ENCODE assay signal across 1 cellular context in genomic region chr3:9769426-9770275, GRCh38.
TF ChIP-seq lines count a peak whose summit lies in the region.

CAMK1 (minus strand) TSS chr3:9769947; CDS start chr3:9767749, 2,198 bp downstream.

TF ChIP-seq in HepG2, 621 proteins besides CTCF, POLR2A, EP300 and RAD21 (continued from another document and continues in another):
- TF ChIP-seq ZFP91 (CRISPR knock-in tag; IDR thresholded peaks at IDR 0.05; ENCODE audit: borderline replicate concordance) = peak; percentile 61; the same call in 1 of the 2 replicates
- no peak for TF ChIP-seq TOPORS (CRISPR knock-in tag; IDR thresholded peaks at IDR 0.05)
- TF ChIP-seq ZNF24 (IDR thresholded peaks at IDR 0.05) = no peak
- TF ChIP-seq KMT2A (CRISPR knock-in tag; IDR thresholded peaks at IDR 0.05) = no peak
- no peak for TF ChIP-seq HCFC1 (IDR thresholded peaks at IDR 0.05; ENCODE audit: low read depth, low read length)
- no peak for TF ChIP-seq GPN1 (CRISPR knock-in tag; IDR thresholded peaks at IDR 0.05; ENCODE audit: borderline replicate concordance)
- TF ChIP-seq KLF13 (CRISPR knock-in tag; IDR thresholded peaks at IDR 0.05) = no peak
- TF ChIP-seq ZNF878 (CRISPR knock-in tag; IDR thresholded peaks at IDR 0.05) = no peak
- no peak for TF ChIP-seq ZEB1 (IDR thresholded peaks at IDR 0.05; ENCODE audit: insufficient replicate concordance, low read depth)
- TF ChIP-seq TBP (CRISPR knock-in tag; IDR thresholded peaks at IDR 0.05) = no peak
- TF ChIP-seq ZFP1 (CRISPR knock-in tag; IDR thresholded peaks at IDR 0.05) = no peak
- TF ChIP-seq ARNT (IDR thresholded peaks at IDR 0.05) = no peak
- TF ChIP-seq ZNF230 (CRISPR knock-in tag; IDR thresholded peaks at IDR 0.05) = 0 out of 2 replicates have a peak, but pooled peaks have one; percentile 20
- TF ChIP-seq ZNF777 (CRISPR knock-in tag; IDR thresholded peaks at IDR 0.05) = no peak
- TF ChIP-seq GATAD1 (CRISPR knock-in tag; IDR thresholded peaks at IDR 0.05) = 0 out of 2 replicates have a peak, but pooled peaks have one; percentile 11
- no peak for TF ChIP-seq SKI (IDR thresholded peaks at IDR 0.05; ENCODE audit: partially characterized antibody)
- no peak; the same call in 1 of the 2 replicates for TF ChIP-seq HDAC2 (CRISPR knock-in tag; IDR thresholded peaks at IDR 0.05)
- TF ChIP-seq NRL (CRISPR knock-in tag; IDR thresholded peaks at IDR 0.05; ENCODE audit: borderline replicate concordance) = no peak
- TF ChIP-seq ZBTB7B (CRISPR knock-in tag; IDR thresholded peaks at IDR 0.05) = peak; percentile 22; the same call in 1 of the 2 replicates
- TF ChIP-seq KAT7 (CRISPR knock-in tag; IDR thresholded peaks at IDR 0.05; ENCODE audit: borderline replicate concordance) = peak; percentile 29; the same call in 1 of the 2 replicates
- 0 out of 2 replicates have a peak, but pooled peaks have one; percentile 26 for TF ChIP-seq ADNP (CRISPR knock-in tag; IDR thresholded peaks at IDR 0.05)
- peak; percentile 64; the same call in 1 of the 2 replicates for TF ChIP-seq ZNF556 (CRISPR knock-in tag; IDR thresholded peaks at IDR 0.05; ENCODE audit: borderline replicate concordance)
- TF ChIP-seq PAX8 (CRISPR knock-in tag; IDR thresholded peaks at IDR 0.05; ENCODE audit: borderline replicate concordance) = no peak
- no peak for TF ChIP-seq HNF4A (CRISPR knock-in tag; IDR thresholded peaks at IDR 0.05)
- TF ChIP-seq, protein P1, sequence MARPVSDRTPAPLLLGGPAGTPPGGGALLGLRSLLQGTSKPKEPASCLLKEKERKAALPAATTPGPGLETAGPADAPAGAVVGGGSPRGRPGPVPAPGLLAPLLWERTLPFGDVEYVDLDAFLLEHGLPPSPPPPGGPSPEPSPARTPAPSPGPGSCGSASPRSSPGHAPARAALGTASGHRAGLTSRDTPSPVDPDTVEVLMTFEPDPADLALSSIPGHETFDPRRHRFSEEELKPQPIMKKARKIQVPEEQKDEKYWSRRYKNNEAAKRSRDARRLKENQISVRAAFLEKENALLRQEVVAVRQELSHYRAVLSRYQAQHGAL (CRISPR knock-in tag; IDR thresholded peaks at IDR 0.05; ENCODE audit: not compliant biosample characterization) = no peak
- no peak for TF ChIP-seq PHF20 (CRISPR knock-in tag; IDR thresholded peaks at IDR 0.05)
- peak; percentile 50; the same call in 1 of the 2 replicates for TF ChIP-seq ZSCAN31 (CRISPR knock-in tag; IDR thresholded peaks at IDR 0.05; ENCODE audit: low read depth)
- TF ChIP-seq CSRNP1 (CRISPR knock-in tag; IDR thresholded peaks at IDR 0.05) = no peak
- TF ChIP-seq ZNF513 (CRISPR knock-in tag; conservative IDR thresholded peaks at IDR 0.05) = no peak
- 0 out of 2 replicates have a peak, but pooled peaks have one; percentile 27 for TF ChIP-seq CC2D1A (CRISPR knock-in tag; IDR thresholded peaks at IDR 0.05)
- TF ChIP-seq SALL1 (CRISPR knock-in tag; IDR thresholded peaks at IDR 0.05) = peak; percentile 50; the same call in 1 of the 2 replicates
- TF ChIP-seq RERE (CRISPR knock-in tag; IDR thresholded peaks at IDR 0.05; ENCODE audit: low read depth) = no peak
- TF ChIP-seq ZBTB34 (CRISPR knock-in tag; IDR thresholded peaks at IDR 0.05) = no peak
- TF ChIP-seq KDM2A (CRISPR knock-in tag; IDR thresholded peaks at IDR 0.05; ENCODE audit: borderline replicate concordance, low read depth) = peak; percentile 60; the same call in 1 of the 2 replicates
- TF ChIP-seq RBFOX2 (IDR thresholded peaks at IDR 0.05; ENCODE audit: low read depth, low read length) = peak; percentile 88
- peak; percentile 42; the same call in 1 of the 2 replicates for TF ChIP-seq ARID4A (CRISPR knock-in tag; IDR thresholded peaks at IDR 0.05; ENCODE audit: borderline replicate concordance)
- TF ChIP-seq ZNF800 (CRISPR knock-in tag; IDR thresholded peaks at IDR 0.05) = no peak
- TF ChIP-seq ZNF616 (CRISPR knock-in tag; IDR thresholded peaks at IDR 0.05; ENCODE audit: low read depth) = peak; percentile 77; the same call in 1 of the 2 replicates
- TF ChIP-seq ELF3 (CRISPR knock-in tag; IDR thresholded peaks at IDR 0.05) = peak; percentile 28; the same call in 1 of the 2 replicates
- TF ChIP-seq RARA (CRISPR knock-in tag; IDR thresholded peaks at IDR 0.05) = 0 out of 2 replicates have a peak, but pooled peaks have one; percentile 1
- TF ChIP-seq SIN3A (IDR thresholded peaks at IDR 0.05; ENCODE audit: borderline replicate concordance, low read depth, low read length) = peak; percentile 31; the same call in 1 of the 2 replicates
- TF ChIP-seq ZNF720 (CRISPR knock-in tag; IDR thresholded peaks at IDR 0.05) = no peak
- no peak; the same call in 1 of the 2 replicates for TF ChIP-seq HOXA9 (CRISPR knock-in tag; IDR thresholded peaks at IDR 0.05; ENCODE audit: borderline replicate concordance)
- TF ChIP-seq ZNF260 (CRISPR knock-in tag; IDR thresholded peaks at IDR 0.05; ENCODE audit: borderline replicate concordance, low read depth) = no peak
- TF ChIP-seq WIZ (CRISPR knock-in tag; IDR thresholded peaks at IDR 0.05) = peak; percentile 8; the same call in 1 of the 2 replicates
- TF ChIP-seq ZMAT3 (CRISPR knock-in tag; conservative IDR thresholded peaks at IDR 0.05) = 0 out of 2 replicates have a peak, but pooled peaks have one; percentile 18
